In genomic region chr1:67162954-67163353, GRCh38 we compare ENCODE assay signal across 8 cellular contexts. TPM values are rescaled to one million over a fixed set of nuclear protein-coding genes. Genes with fewer than 3 reads are reported as not detected.
DNase-seq lines count a peak whose midpoint lies in the region; ATAC-seq and TF ChIP-seq lines count a peak whose summit lies in the region.

No MANE protein-coding gene starts in this region.

- BruUV-seq in mammary epithelial cell (replicated peaks; lab: Mats Ljungman, UMichigan): no TSS peak

- in situ Hi-C loops in Caki2 (cut with HindIII; ENCODE audit: low pct_unique_long_range_greater_than_20kb, low sequenced_read_pairs) (no loop called here), mammary epithelial cell (cut with MboI; ENCODE audit: low sequenced_read_pairs in 2 of 2) (loop anchor here in 1 of 2 donors (25.0 kb wide), 1 partner anchor 401 kb away; the partner anchor contains the start of gene DYNLT5)

- no peaks in the 10 kb centered on the region for H3K9me3 ChIP-seq in mammary epithelial cell (replicated peaks; ENCODE audit: insufficient read depth, low read length)

- H3K79me2 ChIP-seq in mammary epithelial cell (ENCODE audit: insufficient read depth, low read length): no peaks in the 10 kb centered on the region

- DNase-seq in Caki2 (ENCODE audit: low read depth) (peak; percentile 6), NCI-H2029 treated with DMSO at 0.1 percent for 48 hours (lab: John Stamatoyannopoulos, UW) (peak; percentile 11), mammary epithelial cell (peak; percentile 98), OCI-M1 (lab: John Stamatoyannopoulos, UW) (no peak), HuH-7 (ENCODE audit: low spot score) (no peak), NCI-H748 (lab: John Stamatoyannopoulos, UW; ENCODE audit: unreplicated experiment) (no peak)

- WGBS in mammary epithelial cell (ENCODE audit: low coverage, missing lambda C conversion rate): 0% methylated on average over 1 of the region's 2 CpGs

- H4K20me1 ChIP-seq in mammary epithelial cell (ENCODE audit: insufficient read depth, low read length): no peaks in the 10 kb centered on the region

- no peaks in the 10 kb centered on the region for H3K36me3 ChIP-seq in mammary epithelial cell (ENCODE audit: insufficient read depth, low read length)

- no peak overlapping the region for H3K4me3 ChIP-seq in mammary epithelial cell (replicated peaks in 1 of 3; ENCODE audit: insufficient read depth in 1 of 3, low read depth in 2 of 3, low read length in 3 of 3)

- TF ChIP-seq CTCF in mammary epithelial cell (conservative IDR thresholded peaks at IDR 0.05 in 1 of 2, IDR thresholded peaks at IDR 0.05 in 1 of 2; ENCODE audit: extremely low read depth in 1 of 2, insufficient read depth in 1 of 2, low read depth in 1 of 2, low read length in 2 of 2): no peak

- dilution Hi-C loops in mammary epithelial cell (cut with HindIII; ENCODE audit: low sequenced_read_pairs): no loop called here

- H3K9ac ChIP-seq in mammary epithelial cell (ENCODE audit: insufficient read depth, low read length): no peak overlapping the region

- H3K4me1 ChIP-seq in mammary epithelial cell (ENCODE audit: insufficient read depth, low read length): peaks cover 13% of the 10 kb centered on the region

- no peaks in the 10 kb centered on the region for H3K27me3 ChIP-seq in mammary epithelial cell (ENCODE audit: insufficient read depth, low read length)

- peak overlapping the region; percentile 71 for H3K4me2 ChIP-seq in mammary epithelial cell (ENCODE audit: insufficient read depth, low read depth, low read length)

- intact Hi-C loops in mammary epithelial cell (cut with micrococcal nuclease): no loop called here

- CTCF ChIA-PET in mammary epithelial cell (lab: Charles Lee; ENCODE audit: low non-redundant PET): no interaction called here

- H2AFZ ChIP-seq in mammary epithelial cell (ENCODE audit: low read depth, low read length): peak overlapping the region; percentile 63

- ATAC-seq in GM21423 (IDR thresholded peaks at IDR 0.05; ENCODE audit: unreplicated experiment): peak; percentile 46
- no peak for ATAC-seq in GM19397 (IDR thresholded peaks at IDR 0.05; ENCODE audit: unreplicated experiment)

- H3K27ac ChIP-seq in mammary epithelial cell (ENCODE audit: insufficient read depth, low read depth, low read length): peak overlapping the region; percentile 45

RNA-seq across cellular contexts. Expression of gene IL23R, which starts 3.3 kb away (rescaled TPM):
- total RNA-seq in Caki2 (2014; rRNA removed; shearing (Covaris generic); ENCODE audit: low replicate concordance): not detected in 2 replicates
- not detected for total RNA-seq in mammary epithelial cell
- polyA plus RNA-seq in mammary epithelial cell: not detected
- polyA minus RNA-seq in mammary epithelial cell: not detected

RNA-seq across cellular contexts. Expression of gene C1orf141, which starts 28.2 kb away (rescaled TPM):
- total RNA-seq in Caki2 (2014; rRNA removed; shearing (Covaris generic); ENCODE audit: low replicate concordance): not detected in 2 replicates
- total RNA-seq in mammary epithelial cell: not detected
- polyA plus RNA-seq in mammary epithelial cell: not detected
- polyA minus RNA-seq in mammary epithelial cell: not detected

Comparison
In these comparisons a context has a peak if more than half of its experiments do, and no peak if none do; other contexts are left out.
1. DNase-seq: peak in Caki2 (single experiment), NCI-H2029 treated with DMSO at 0.1 percent for 48 hours (single experiment) and mammary epithelial cell (single experiment); none in OCI-M1 (single experiment), HuH-7 (single experiment) and NCI-H748 (single experiment).